In the genomic region with DNA sequence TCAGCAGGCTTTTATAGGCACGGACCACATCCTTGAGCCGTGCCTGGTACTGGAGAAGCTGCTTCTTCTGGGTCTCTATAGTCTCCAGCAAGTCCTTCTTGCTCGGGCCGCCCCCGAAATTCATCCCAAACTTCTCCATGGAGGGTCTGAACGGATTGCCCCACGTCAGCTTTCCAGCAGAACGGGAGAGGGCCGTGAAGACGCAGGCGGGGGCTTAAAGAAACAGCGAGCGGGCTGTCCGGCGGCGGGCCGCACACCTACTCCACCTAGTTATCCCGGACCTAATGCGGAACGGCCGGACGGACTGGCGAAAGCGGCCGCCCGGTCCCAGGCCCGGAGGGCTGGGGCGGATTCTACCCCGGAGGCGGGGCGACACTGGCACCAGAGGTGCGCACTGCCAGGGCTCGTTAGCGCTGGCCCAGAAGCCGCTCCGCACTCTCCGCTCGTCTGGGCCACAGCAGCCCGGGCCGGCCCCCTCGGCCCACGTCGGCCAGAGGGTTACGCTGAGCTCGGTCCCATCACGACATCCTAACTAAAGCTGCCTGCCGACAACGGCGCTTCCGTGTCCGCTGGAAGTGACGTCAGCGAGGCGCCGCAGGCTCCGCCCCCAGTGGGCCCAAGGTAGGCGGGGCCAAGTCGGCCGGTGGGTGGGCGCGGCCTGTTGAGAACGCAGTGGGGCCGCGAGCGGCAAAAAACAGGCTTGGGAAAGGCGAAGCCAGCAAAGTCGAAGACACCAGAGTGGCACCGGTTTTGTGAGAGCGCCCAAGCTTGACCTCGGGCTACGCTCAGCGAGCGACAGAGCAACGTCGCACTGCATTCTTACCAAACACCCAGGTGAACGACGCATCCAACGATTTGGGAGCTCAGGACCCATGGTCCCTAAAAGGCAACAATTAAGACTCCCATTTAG, we compare ENCODE assay signal across 1 cellular context.
A peak's percentile ranks its signal among the peaks of the same experiment; 100 is the strongest.
TF ChIP-seq lines count a peak whose summit lies in the region.

A gene with protein sequence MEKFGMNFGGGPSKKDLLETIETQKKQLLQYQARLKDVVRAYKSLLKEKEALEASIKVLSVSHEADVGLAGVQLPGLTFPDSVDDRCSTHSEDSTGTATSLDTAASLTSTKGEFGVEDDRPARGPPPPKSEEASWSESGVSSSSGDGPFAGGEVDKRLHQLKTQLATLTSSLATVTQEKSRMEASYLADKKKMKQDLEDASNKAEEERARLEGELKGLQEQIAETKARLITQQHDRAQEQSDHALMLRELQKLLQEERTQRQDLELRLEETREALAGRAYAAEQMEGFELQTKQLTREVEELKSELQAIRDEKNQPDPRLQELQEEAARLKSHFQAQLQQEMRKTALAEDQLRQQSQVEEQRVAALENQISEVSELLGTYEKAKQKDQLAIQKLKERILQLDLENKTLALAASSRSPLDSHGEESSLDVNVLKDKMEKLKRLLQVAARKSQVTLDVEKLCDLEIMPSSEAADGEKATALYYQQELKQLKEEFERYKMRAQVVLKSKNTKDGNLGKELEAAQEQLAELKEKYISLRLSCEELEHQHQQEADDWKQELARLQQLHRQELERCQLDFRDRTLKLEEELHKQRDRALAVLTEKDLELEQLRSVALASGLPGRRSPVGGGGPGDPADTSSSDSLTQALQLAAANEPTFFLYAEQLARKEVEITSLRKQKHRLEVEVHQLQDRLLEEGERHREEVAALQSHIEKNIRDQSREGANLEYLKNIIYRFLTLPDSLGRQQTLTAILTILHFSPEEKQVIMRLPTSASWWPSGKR (minus strand): TSS at position 553 of the 910 bp plus-strand sequence. CDS start 414 bp downstream, at position 139.

TF ChIP-seq in K562, 482 proteins besides CTCF, POLR2A, EP300 and RAD21 (continued from another document and continues in another):
- TF ChIP-seq, protein P1, sequence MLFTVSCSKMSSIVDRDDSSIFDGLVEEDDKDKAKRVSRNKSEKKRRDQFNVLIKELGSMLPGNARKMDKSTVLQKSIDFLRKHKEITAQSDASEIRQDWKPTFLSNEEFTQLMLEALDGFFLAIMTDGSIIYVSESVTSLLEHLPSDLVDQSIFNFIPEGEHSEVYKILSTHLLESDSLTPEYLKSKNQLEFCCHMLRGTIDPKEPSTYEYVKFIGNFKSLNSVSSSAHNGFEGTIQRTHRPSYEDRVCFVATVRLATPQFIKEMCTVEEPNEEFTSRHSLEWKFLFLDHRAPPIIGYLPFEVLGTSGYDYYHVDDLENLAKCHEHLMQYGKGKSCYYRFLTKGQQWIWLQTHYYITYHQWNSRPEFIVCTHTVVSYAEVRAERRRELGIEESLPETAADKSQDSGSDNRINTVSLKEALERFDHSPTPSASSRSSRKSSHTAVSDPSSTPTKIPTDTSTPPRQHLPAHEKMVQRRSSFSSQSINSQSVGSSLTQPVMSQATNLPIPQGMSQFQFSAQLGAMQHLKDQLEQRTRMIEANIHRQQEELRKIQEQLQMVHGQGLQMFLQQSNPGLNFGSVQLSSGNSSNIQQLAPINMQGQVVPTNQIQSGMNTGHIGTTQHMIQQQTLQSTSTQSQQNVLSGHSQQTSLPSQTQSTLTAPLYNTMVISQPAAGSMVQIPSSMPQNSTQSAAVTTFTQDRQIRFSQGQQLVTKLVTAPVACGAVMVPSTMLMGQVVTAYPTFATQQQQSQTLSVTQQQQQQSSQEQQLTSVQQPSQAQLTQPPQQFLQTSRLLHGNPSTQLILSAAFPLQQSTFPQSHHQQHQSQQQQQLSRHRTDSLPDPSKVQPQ (CRISPR knock-in tag; IDR thresholded peaks at IDR 0.05; ENCODE audit: borderline replicate concordance) = 0 out of 2 replicates have a peak, but pooled peaks have one; percentile 20
- TF ChIP-seq ZNF324 (CRISPR knock-in tag; IDR thresholded peaks at IDR 0.05) (0 out of 2 replicates have a peak, but pooled peaks have one; percentile 25), CREBBP (IDR thresholded peaks at IDR 0.05; ENCODE audit: low read depth, low read length) (no peak), ZNF431 (CRISPR knock-in tag; IDR thresholded peaks at IDR 0.05) (no peak; the same call in 1 of the 2 replicates), HNRNPLL (IDR thresholded peaks at IDR 0.05; ENCODE audit: low read depth, low read length, poor library complexity, severe bottlenecking) (peak; percentile 88), TRIM24 (IDR thresholded peaks at IDR 0.05) (peak; percentile 5 to 64; a peak in 2 of 4 replicates), ELF1 (tag; IDR thresholded peaks at IDR 0.05) (peak; percentile 97), TEAD1 (CRISPR knock-in tag; IDR thresholded peaks at IDR 0.05) (peak; percentile 23 to 85; a peak in 3 of 4 replicates), ZNF174 (CRISPR knock-in tag; IDR thresholded peaks at IDR 0.05) (peak; percentile 46; the same call in 1 of the 2 replicates), CREB1 (IDR thresholded peaks at IDR 0.05) (peak; percentile 97), CREB1 (CRISPR knock-in tag; IDR thresholded peaks at IDR 0.05) (peak; percentile 96), MIER1 (IDR thresholded peaks at IDR 0.05; ENCODE audit: low read depth) (no peak), CHD1 (IDR thresholded peaks at IDR 0.05; ENCODE audit: low read length) (peak; percentile 51), SRF (CRISPR knock-in tag; IDR thresholded peaks at IDR 0.05) (peak; percentile 39 to 46; a peak in 1 of 4 replicates), PCBP1 (IDR thresholded peaks at IDR 0.05; ENCODE audit: low read depth, low read length, poor library complexity, severe bottlenecking) (peak; percentile 78), ATF7 (IDR thresholded peaks at IDR 0.05) (peak; percentile 98), SIN3B (IDR thresholded peaks at IDR 0.05; ENCODE audit: low read depth) (peak; percentile 95), EGR1 (conservative IDR thresholded peaks at IDR 0.05) (peak; percentile 67), OTX1 (CRISPR knock-in tag; IDR thresholded peaks at IDR 0.05) (peak; percentile 82; the same call in 1 of the 2 replicates), SRSF3 (IDR thresholded peaks at IDR 0.05; ENCODE audit: insufficient read depth, low read length) (no peak), CBX1 (IDR thresholded peaks at IDR 0.05; ENCODE audit: low read depth) (peak; percentile 68; the same call in 1 of the 2 replicates), TGIF2 (CRISPR knock-in tag; IDR thresholded peaks at IDR 0.05) (no peak), ZFP1 (CRISPR knock-in tag; IDR thresholded peaks at IDR 0.05) (peak; percentile 49; the same call in 1 of the 2 replicates), ZNF12 (CRISPR knock-in tag; IDR thresholded peaks at IDR 0.05) (no peak), KAT7 (CRISPR knock-in tag; IDR thresholded peaks at IDR 0.05; ENCODE audit: borderline replicate concordance) (no peak; the same call in 1 of the 2 replicates), SRSF7 (optimal IDR thresholded peaks at IDR 0.05; ENCODE audit: low read depth, low read length) (no peak), ZNF165 (CRISPR knock-in tag; IDR thresholded peaks at IDR 0.05; ENCODE audit: borderline replicate concordance) (0 out of 2 replicates have a peak, but pooled peaks have one; percentile 67), PHB (CRISPR knock-in tag; IDR thresholded peaks at IDR 0.05) (0 out of 2 replicates have a peak, but pooled peaks have one; percentile 38)
- TF ChIP-seq, protein P2, sequence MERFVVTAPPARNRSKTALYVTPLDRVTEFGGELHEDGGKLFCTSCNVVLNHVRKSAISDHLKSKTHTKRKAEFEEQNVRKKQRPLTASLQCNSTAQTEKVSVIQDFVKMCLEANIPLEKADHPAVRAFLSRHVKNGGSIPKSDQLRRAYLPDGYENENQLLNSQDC (CRISPR knock-in tag; IDR thresholded peaks at IDR 0.05) = no peak; the same call in 1 of the 2 replicates
- TF ChIP-seq, protein P3, sequence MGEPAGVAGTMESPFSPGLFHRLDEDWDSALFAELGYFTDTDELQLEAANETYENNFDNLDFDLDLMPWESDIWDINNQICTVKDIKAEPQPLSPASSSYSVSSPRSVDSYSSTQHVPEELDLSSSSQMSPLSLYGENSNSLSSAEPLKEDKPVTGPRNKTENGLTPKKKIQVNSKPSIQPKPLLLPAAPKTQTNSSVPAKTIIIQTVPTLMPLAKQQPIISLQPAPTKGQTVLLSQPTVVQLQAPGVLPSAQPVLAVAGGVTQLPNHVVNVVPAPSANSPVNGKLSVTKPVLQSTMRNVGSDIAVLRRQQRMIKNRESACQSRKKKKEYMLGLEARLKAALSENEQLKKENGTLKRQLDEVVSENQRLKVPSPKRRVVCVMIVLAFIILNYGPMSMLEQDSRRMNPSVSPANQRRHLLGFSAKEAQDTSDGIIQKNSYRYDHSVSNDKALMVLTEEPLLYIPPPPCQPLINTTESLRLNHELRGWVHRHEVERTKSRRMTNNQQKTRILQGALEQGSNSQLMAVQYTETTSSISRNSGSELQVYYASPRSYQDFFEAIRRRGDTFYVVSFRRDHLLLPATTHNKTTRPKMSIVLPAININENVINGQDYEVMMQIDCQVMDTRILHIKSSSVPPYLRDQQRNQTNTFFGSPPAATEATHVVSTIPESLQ (CRISPR knock-in tag; IDR thresholded peaks at IDR 0.05) = peak; percentile 63; the same call in 1 of the 2 replicates
- TF ChIP-seq, protein P4, sequence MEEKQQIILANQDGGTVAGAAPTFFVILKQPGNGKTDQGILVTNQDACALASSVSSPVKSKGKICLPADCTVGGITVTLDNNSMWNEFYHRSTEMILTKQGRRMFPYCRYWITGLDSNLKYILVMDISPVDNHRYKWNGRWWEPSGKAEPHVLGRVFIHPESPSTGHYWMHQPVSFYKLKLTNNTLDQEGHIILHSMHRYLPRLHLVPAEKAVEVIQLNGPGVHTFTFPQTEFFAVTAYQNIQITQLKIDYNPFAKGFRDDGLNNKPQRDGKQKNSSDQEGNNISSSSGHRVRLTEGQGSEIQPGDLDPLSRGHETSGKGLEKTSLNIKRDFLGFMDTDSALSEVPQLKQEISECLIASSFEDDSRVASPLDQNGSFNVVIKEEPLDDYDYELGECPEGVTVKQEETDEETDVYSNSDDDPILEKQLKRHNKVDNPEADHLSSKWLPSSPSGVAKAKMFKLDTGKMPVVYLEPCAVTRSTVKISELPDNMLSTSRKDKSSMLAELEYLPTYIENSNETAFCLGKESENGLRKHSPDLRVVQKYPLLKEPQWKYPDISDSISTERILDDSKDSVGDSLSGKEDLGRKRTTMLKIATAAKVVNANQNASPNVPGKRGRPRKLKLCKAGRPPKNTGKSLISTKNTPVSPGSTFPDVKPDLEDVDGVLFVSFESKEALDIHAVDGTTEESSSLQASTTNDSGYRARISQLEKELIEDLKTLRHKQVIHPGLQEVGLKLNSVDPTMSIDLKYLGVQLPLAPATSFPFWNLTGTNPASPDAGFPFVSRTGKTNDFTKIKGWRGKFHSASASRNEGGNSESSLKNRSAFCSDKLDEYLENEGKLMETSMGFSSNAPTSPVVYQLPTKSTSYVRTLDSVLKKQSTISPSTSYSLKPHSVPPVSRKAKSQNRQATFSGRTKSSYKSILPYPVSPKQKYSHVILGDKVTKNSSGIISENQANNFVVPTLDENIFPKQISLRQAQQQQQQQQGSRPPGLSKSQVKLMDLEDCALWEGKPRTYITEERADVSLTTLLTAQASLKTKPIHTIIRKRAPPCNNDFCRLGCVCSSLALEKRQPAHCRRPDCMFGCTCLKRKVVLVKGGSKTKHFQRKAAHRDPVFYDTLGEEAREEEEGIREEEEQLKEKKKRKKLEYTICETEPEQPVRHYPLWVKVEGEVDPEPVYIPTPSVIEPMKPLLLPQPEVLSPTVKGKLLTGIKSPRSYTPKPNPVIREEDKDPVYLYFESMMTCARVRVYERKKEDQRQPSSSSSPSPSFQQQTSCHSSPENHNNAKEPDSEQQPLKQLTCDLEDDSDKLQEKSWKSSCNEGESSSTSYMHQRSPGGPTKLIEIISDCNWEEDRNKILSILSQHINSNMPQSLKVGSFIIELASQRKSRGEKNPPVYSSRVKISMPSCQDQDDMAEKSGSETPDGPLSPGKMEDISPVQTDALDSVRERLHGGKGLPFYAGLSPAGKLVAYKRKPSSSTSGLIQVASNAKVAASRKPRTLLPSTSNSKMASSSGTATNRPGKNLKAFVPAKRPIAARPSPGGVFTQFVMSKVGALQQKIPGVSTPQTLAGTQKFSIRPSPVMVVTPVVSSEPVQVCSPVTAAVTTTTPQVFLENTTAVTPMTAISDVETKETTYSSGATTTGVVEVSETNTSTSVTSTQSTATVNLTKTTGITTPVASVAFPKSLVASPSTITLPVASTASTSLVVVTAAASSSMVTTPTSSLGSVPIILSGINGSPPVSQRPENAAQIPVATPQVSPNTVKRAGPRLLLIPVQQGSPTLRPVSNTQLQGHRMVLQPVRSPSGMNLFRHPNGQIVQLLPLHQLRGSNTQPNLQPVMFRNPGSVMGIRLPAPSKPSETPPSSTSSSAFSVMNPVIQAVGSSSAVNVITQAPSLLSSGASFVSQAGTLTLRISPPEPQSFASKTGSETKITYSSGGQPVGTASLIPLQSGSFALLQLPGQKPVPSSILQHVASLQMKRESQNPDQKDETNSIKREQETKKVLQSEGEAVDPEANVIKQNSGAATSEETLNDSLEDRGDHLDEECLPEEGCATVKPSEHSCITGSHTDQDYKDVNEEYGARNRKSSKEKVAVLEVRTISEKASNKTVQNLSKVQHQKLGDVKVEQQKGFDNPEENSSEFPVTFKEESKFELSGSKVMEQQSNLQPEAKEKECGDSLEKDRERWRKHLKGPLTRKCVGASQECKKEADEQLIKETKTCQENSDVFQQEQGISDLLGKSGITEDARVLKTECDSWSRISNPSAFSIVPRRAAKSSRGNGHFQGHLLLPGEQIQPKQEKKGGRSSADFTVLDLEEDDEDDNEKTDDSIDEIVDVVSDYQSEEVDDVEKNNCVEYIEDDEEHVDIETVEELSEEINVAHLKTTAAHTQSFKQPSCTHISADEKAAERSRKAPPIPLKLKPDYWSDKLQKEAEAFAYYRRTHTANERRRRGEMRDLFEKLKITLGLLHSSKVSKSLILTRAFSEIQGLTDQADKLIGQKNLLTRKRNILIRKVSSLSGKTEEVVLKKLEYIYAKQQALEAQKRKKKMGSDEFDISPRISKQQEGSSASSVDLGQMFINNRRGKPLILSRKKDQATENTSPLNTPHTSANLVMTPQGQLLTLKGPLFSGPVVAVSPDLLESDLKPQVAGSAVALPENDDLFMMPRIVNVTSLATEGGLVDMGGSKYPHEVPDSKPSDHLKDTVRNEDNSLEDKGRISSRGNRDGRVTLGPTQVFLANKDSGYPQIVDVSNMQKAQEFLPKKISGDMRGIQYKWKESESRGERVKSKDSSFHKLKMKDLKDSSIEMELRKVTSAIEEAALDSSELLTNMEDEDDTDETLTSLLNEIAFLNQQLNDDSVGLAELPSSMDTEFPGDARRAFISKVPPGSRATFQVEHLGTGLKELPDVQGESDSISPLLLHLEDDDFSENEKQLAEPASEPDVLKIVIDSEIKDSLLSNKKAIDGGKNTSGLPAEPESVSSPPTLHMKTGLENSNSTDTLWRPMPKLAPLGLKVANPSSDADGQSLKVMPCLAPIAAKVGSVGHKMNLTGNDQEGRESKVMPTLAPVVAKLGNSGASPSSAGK (IDR thresholded peaks at IDR 0.05) = peak; percentile 98
- TF ChIP-seq, protein P5, sequence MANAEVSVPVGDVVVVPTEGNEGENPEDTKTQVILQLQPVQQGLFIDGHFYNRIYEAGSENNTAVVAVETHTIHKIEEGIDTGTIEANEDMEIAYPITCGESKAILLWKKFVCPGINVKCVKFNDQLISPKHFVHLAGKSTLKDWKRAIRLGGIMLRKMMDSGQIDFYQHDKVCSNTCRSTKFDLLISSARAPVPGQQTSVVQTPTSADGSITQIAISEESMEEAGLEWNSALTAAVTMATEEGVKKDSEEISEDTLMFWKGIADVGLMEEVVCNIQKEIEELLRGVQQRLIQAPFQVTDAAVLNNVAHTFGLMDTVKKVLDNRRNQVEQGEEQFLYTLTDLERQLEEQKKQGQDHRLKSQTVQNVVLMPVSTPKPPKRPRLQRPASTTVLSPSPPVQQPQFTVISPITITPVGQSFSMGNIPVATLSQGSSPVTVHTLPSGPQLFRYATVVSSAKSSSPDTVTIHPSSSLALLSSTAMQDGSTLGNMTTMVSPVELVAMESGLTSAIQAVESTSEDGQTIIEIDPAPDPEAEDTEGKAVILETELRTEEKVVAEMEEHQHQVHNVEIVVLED (CRISPR knock-in tag; IDR thresholded peaks at IDR 0.05) = no peak
- TF ChIP-seq, protein P6, sequence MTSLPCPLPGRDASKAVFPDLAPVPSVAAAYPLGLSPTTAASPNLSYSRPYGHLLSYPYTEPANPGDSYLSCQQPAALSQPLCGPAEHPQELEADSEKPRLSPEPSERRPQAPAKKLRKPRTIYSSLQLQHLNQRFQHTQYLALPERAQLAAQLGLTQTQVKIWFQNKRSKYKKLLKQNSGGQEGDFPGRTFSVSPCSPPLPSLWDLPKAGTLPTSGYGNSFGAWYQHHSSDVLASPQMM (CRISPR knock-in tag; IDR thresholded peaks at IDR 0.05) = no peak
